ENCODE assay signal across 9 cellular contexts in genomic region chr2:230130668-230131364, GRCh38.
DNase-seq lines count a peak whose midpoint lies in the region; ATAC-seq, FAIRE-seq and TF ChIP-seq lines count a peak whose summit lies in the region.
"Had no signal": no experiment of that assay in that cellular context is flagged by ENCODE, and none has a peak within 500 bp of the region (broad histone marks: within the 10 kb centered on the region; RNA-seq: fewer than 3 reads in every experiment).

No MANE protein-coding gene starts in this region.

- peak overlapping the region; percentile 10; the same call in 1 of the 2 replicates for H3K9ac ChIP-seq in HepG2 (ENCODE audit: insufficient read depth, low read depth, low read length)

- TF ChIP-seq RAD21 in HepG2 (CRISPR knock-in tag; IDR thresholded peaks at IDR 0.05): no peak

- TF ChIP-seq EP300 in HepG2 (IDR thresholded peaks at IDR 0.05; ENCODE audit: low read depth in 2 of 2, low read length in 2 of 2) (peak in 1 of 2 experiments; percentile 56; a peak in 2 of 4 replicates), HepG2 (CRISPR knock-in tag; IDR thresholded peaks at IDR 0.05; ENCODE audit: borderline replicate concordance) (no peak)

- peak overlapping the region; percentile 18 to 60 for H3K27ac ChIP-seq in coronary artery
- no peak overlapping the region for H3K27ac ChIP-seq in HepG2 (ENCODE audit: extremely low read length, insufficient read depth, low read length)
- peak overlapping the region in 1 of 2 donors; percentile 34 for H3K27ac ChIP-seq in tibial artery

- ATAC-seq in HepG2 (peak; percentile 91), HG02840 (IDR thresholded peaks at IDR 0.05; ENCODE audit: low FRiP score, unreplicated experiment) (no peak)
- ATAC-seq: activated CD4-positive, CD25-positive, alpha-beta regulatory T cell treated with anti-CD3 and anti-CD28 coated beads, Interleukin-2, amount 50 U/mL, for 24 hours had no signal

- POLR2A ChIA-PET in HepG2 (lab: Yijun Ruan, JAX): no interaction called here

- TF ChIP-seq CTCF in coronary artery (IDR thresholded peaks at IDR 0.05): no peak
- 0 out of 2 replicates have a peak, but pooled peaks have one; percentile 5 for TF ChIP-seq CTCF in HepG2 (CRISPR knock-in tag; IDR thresholded peaks at IDR 0.05)
- no peak for TF ChIP-seq CTCF in tibial artery (IDR thresholded peaks at IDR 0.05)

- H3K9me3 ChIP-seq in HepG2 (ENCODE audit: low read length) (peaks cover 9% of the 10 kb centered on the region), tibial artery (no peaks in the 10 kb centered on the region)

- H3K79me2 ChIP-seq in HepG2 (ENCODE audit: insufficient read depth, low read length): no peaks in the 10 kb centered on the region

- CTCF ChIA-PET in HepG2 (lab: Yijun Ruan, JAX; ENCODE audit: low intra/inter-chr PET ratio, low total read pairs): no interaction called here

- intact Hi-C loops in HepG2 (cut with micrococcal nuclease; ENCODE audit: unreplicated experiment) (no loop called here), tibial artery (cut with DNase I; ENCODE audit: low total_unique reads) (no loop called here)

- H3K4me3 ChIP-seq in coronary artery (no peak overlapping the region), HepG2 (replicated peaks in 1 of 3; ENCODE audit: insufficient read depth in 1 of 3, low read depth in 2 of 3, low read length in 3 of 3) (peak overlapping the region in 1 of 3 experiments; percentile 0; a peak in 2 of 6 replicates), tibial artery (no peak overlapping the region)

- in situ Hi-C loops in HepG2 (cut with HindIII; ENCODE audit: extremely low pct_ligation_motif_present, low pct_unique_long_range_greater_than_20kb): no loop called here

- H3K36me3 ChIP-seq in HepG2 (replicated peaks in 1 of 2; ENCODE audit: control insufficient read depth in 1 of 2, insufficient read depth in 2 of 2, low read length in 2 of 2): no peaks in the 10 kb centered on the region
- no peaks in the 10 kb centered on the region for H3K36me3 ChIP-seq in tibial artery

- H3K4me1 ChIP-seq in HepG2 (ENCODE audit: insufficient read depth, low read length) (peaks cover 26% of the 10 kb centered on the region), tibial artery (no peaks in the 10 kb centered on the region)

- TF ChIP-seq POLR2A in HepG2 (IDR thresholded peaks at IDR 0.05; ENCODE audit: insufficient read depth in 1 of 2, low read depth in 2 of 2, low read length in 2 of 2): no peak

- no TSS peak for BruUV-seq in HepG2 (replicated peaks; lab: Mats Ljungman, UMichigan)

- peak overlapping the region; percentile 24 for H2AFZ ChIP-seq in HepG2 (ENCODE audit: low read length)

- peak; percentile 32 for DNase-seq in HT1080 (ENCODE audit: low read depth)
- DNase-seq in coronary artery (ENCODE audit: low spot score): no peak
- peak; percentile 59 for DNase-seq in HepG2 (ENCODE audit: low spot score)
- peak; percentile 55 to 79 for DNase-seq in tibial artery
- DNase-seq in activated naive CD4-positive, alpha-beta T cell treated with anti-CD3 and anti-CD28 coated beads, Interleukin-2, amount 50 U/mL, for 16 hours: no peak
- DNase-seq in T-helper 9 cell: no peak
- DNase-seq in HUDEP-2 (lab: John Stamatoyannopoulos, UW; ENCODE audit: unreplicated experiment in 76 of 76): no peak

- H3K4me2 ChIP-seq in HepG2 (ENCODE audit: low read depth, low read length): peak overlapping the region; percentile 54

- no peaks in the 10 kb centered on the region for H4K20me1 ChIP-seq in HepG2 (ENCODE audit: insufficient read depth, low read length)

- no peaks in the 10 kb centered on the region; a peak in 1 of 5 replicates for H3K27me3 ChIP-seq in HepG2 (ENCODE audit: control insufficient read depth in 1 of 2, insufficient read depth in 2 of 2, low read length in 2 of 2)
- no peaks in the 10 kb centered on the region for H3K27me3 ChIP-seq in tibial artery

- WGBS in HepG2 (ENCODE audit: low lambda C conversion rate): 6% methylated on average over 10 of the region's 11 CpGs

- FAIRE-seq in HepG2 (lab: Jason Lieb, UNC): peak; percentile 63

TF ChIP-seq in HepG2, 621 proteins besides CTCF, POLR2A, EP300 and RAD21 (continues in another document):
- TF ChIP-seq DNMT3B (CRISPR knock-in tag; conservative IDR thresholded peaks at IDR 0.05) (peak; percentile 88; the same call in 1 of the 2 replicates), PCBP1 (IDR thresholded peaks at IDR 0.05; ENCODE audit: borderline replicate concordance, low read depth, low read length) (no peak), ZBTB38 (CRISPR knock-in tag; IDR thresholded peaks at IDR 0.05) (no peak), NR2F6 (IDR thresholded peaks at IDR 0.05) (peak; percentile 49), NR2F6 (CRISPR knock-in tag; IDR thresholded peaks at IDR 0.05) (peak; percentile 56; the same call in 1 of the 2 replicates), SP4 (CRISPR knock-in tag; IDR thresholded peaks at IDR 0.05) (no peak), ZNF589 (CRISPR knock-in tag; conservative IDR thresholded peaks at IDR 0.05) (no peak), EZH2 (conservative IDR thresholded peaks at IDR 0.05; ENCODE audit: low read depth, low read length) (no peak), SNAPC2 (CRISPR knock-in tag; IDR thresholded peaks at IDR 0.05) (no peak), FOXM1 (CRISPR knock-in tag; IDR thresholded peaks at IDR 0.05) (no peak), MXI1 (IDR thresholded peaks at IDR 0.05; ENCODE audit: borderline replicate concordance, low read depth, low read length) (no peak), IKZF1 (IDR thresholded peaks at IDR 0.05) (no peak), THAP8 (CRISPR knock-in tag; IDR thresholded peaks at IDR 0.05; ENCODE audit: borderline replicate concordance) (no peak), ZNF737 (CRISPR knock-in tag; IDR thresholded peaks at IDR 0.05; ENCODE audit: borderline replicate concordance) (no peak), SP5 (CRISPR knock-in tag; IDR thresholded peaks at IDR 0.05; ENCODE audit: borderline replicate concordance, low read depth) (0 out of 2 replicates have a peak, but pooled peaks have one; percentile 31), ZNF44 (CRISPR knock-in tag; IDR thresholded peaks at IDR 0.05) (no peak), SAP130 (CRISPR knock-in tag; IDR thresholded peaks at IDR 0.05; ENCODE audit: low read depth) (peak; percentile 47), HNRNPLL (IDR thresholded peaks at IDR 0.05; ENCODE audit: low read depth, low read length, poor library complexity, severe bottlenecking) (no peak), HOMEZ (CRISPR knock-in tag; IDR thresholded peaks at IDR 0.05; ENCODE audit: low read depth) (peak; percentile 83; the same call in 1 of the 2 replicates), ZNF253 (CRISPR knock-in tag; IDR thresholded peaks at IDR 0.05; ENCODE audit: borderline replicate concordance) (no peak), KDM2A (CRISPR knock-in tag; IDR thresholded peaks at IDR 0.05; ENCODE audit: borderline replicate concordance, low read depth) (no peak), LRRFIP1 (CRISPR knock-in tag; conservative IDR thresholded peaks at IDR 0.05) (no peak), DNMT1 (CRISPR knock-in tag; IDR thresholded peaks at IDR 0.05) (no peak), RNF2 (conservative IDR thresholded peaks at IDR 0.05; ENCODE audit: low read depth) (no peak)

Comparison
In these comparisons a context has a peak if more than half of its experiments do, and no peak if none do; other contexts are left out.
1. DNase-seq: peak in HT1080 (single experiment), HepG2 (single experiment) and tibial artery (2 of 2); none in coronary artery (single experiment), activated naive CD4-positive, alpha-beta T cell treated with anti-CD3 and anti-CD28 coated beads, Interleukin-2, amount 50 U/mL, for 16 hours (single experiment), T-helper 9 cell (single experiment) and HUDEP-2 (0 of 76).